Comparison of ENCODE assay signal across 8 cellular contexts in genomic region chr17:45218895-45219661, GRCh38. TPM values are rescaled to one million over a fixed set of nuclear protein-coding genes. Genes with fewer than 3 reads are reported as not detected.
A peak's percentile ranks its signal among the peaks of the same experiment; 100 is the strongest.
DNase-seq lines count a peak whose midpoint lies in the region; ATAC-seq and TF ChIP-seq lines count a peak whose summit lies in the region.

No MANE protein-coding gene starts in this region.

- peak; percentile 21 to 33 for ATAC-seq in activated CD4-positive, CD25-positive, alpha-beta regulatory T cell treated with anti-CD3 and anti-CD28 coated beads, Interleukin-2, amount 50 U/mL, for 24 hours
- no peak for ATAC-seq in GM19467 (IDR thresholded peaks at IDR 0.05; ENCODE audit: unreplicated experiment)

- H3K4me3 ChIP-seq in AG04450 (ENCODE audit: low read depth, low read length) (peak overlapping the region; percentile 27; the same call in 1 of the 2 replicates), H7 (ENCODE audit: insufficient read depth, low read depth, low read length) (no peak overlapping the region), kidney epithelial cell (ENCODE audit: low read depth, low read length) (no peak overlapping the region)

- H3K27me3 ChIP-seq in AG04450 (ENCODE audit: control insufficient read depth, insufficient read depth, low read length) (peaks cover 24% of the 10 kb centered on the region), H7 (ENCODE audit: control insufficient read depth, insufficient read depth, low read length) (peaks cover 43% of the 10 kb centered on the region), kidney epithelial cell (ENCODE audit: control insufficient read depth, insufficient read depth, low read length) (peaks cover 2% of the 10 kb centered on the region)

- CTCF ChIA-PET in AG04450 (lab: Charles Lee): interaction anchor here (0.5 to 5.1 kb wide), 27 partner anchors 9 to 633 kb away, joined by 3 to 48 read pairs (median 4); partner anchors contain the start of gene ACBD4

- H3K27ac ChIP-seq in AG04450 (ENCODE audit: low read depth, low read length) (no peak overlapping the region), caudate nucleus (ENCODE audit: low read depth, low read length) (no peak overlapping the region)

- no peaks in the 10 kb centered on the region; the same call in 1 of the 2 replicates for H3K9me3 ChIP-seq in AG04450 (ENCODE audit: control insufficient read depth, insufficient read depth, low read length)

- TF ChIP-seq CTCF in AG04450 (IDR thresholded peaks at IDR 0.05; ENCODE audit: low read depth, low read length): peak; percentile 88
- peak; percentile 86 for TF ChIP-seq CTCF in kidney epithelial cell (IDR thresholded peaks at IDR 0.05; ENCODE audit: insufficient read depth, low read length, poor library complexity, severe bottlenecking)

- H3K36me3 ChIP-seq in H7 (replicated peaks; ENCODE audit: control insufficient read depth, insufficient read depth, low read length): no peaks in the 10 kb centered on the region
- H3K36me3 ChIP-seq in kidney epithelial cell (ENCODE audit: control insufficient read depth, insufficient read depth, low read length): no peaks in the 10 kb centered on the region

- POLR2A ChIA-PET in AG04450 (lab: Yijun Ruan, JAX): interaction anchor here (0.6 to 1.9 kb wide), 9 partner anchors 9 to 583 kb away, joined by 3 to 12 read pairs (median 4); partner anchors contain the start of gene HEXIM1

- DNase-seq in AG04450 (ENCODE audit: low read depth, low spot score): peak; percentile 61
- DNase-seq in H7: peak; percentile 89
- peak; percentile 73 for DNase-seq in NCI-H345 treated with DMSO at 0.1 percent for 48 hours (lab: John Stamatoyannopoulos, UW; ENCODE audit: unreplicated experiment)
- peak in 57 of 61 donors; percentile 16 to 93 (median 66) for DNase-seq in caudate nucleus (lab: John Stamatoyannopoulos, UW)
- no peak for DNase-seq in kidney epithelial cell (ENCODE audit: low read depth)
- DNase-seq in stimulated activated CD4-positive, alpha-beta T cell treated with anti-CD3 and anti-CD28 coated beads, Interleukin-2, amount 100 ng/mL, for 24 hours: peak; percentile 93

RNA-seq across cellular contexts. Expression of gene FMNL1, which starts 2.6 kb away (rescaled TPM):
- polyA plus RNA-seq in AG04450 (2011; rRNA removed): 1.1 and 1.8 TPM in 2 replicates
- polyA minus RNA-seq in AG04450 (2011; rRNA and poly(A)+ RNA removed): 2.6 and 3.2 TPM in 2 replicates
- total RNA-seq in H7 (2014; rRNA removed; shearing (Covaris generic)): 1.7 and 2.4 TPM in 2 replicates
- total RNA-seq in kidney epithelial cell: 26.0 and 27.5 TPM in 2 replicates

RNA-seq across cellular contexts. Expression of gene SPATA32, which starts 42.8 kb away (rescaled TPM):
- polyA plus RNA-seq in AG04450 (2011; rRNA removed): not detected in 2 replicates
- 0.13 TPM in 1 of 2 replicates, not detected in the other for polyA minus RNA-seq in AG04450 (2011; rRNA and poly(A)+ RNA removed)
- 0.24 TPM in 1 of 2 replicates, not detected in the other for total RNA-seq in H7 (2014; rRNA removed; shearing (Covaris generic))
- total RNA-seq in kidney epithelial cell: not detected in 2 replicates

RNA-seq across cellular contexts. Expression of gene HEXIM2, which starts 57.4 kb away (rescaled TPM):
- polyA plus RNA-seq in AG04450 (2011; rRNA removed): 4.2 and 4.5 TPM in 2 replicates
- polyA minus RNA-seq in AG04450 (2011; rRNA and poly(A)+ RNA removed): 3.2 and 5.0 TPM in 2 replicates
- total RNA-seq in H7 (2014; rRNA removed; shearing (Covaris generic)): 11.5 and 11.9 TPM in 2 replicates
- total RNA-seq in kidney epithelial cell: 7.7 and 10.4 TPM in 2 replicates
